In genomic region chr2:96259497-96259921, GRCh38 we compare ENCODE assay signal across 11 cellular contexts. TPM values are rescaled to one million over a fixed set of nuclear protein-coding genes. Genes with fewer than 3 reads are reported as not detected.
DNase-seq lines count a peak whose midpoint lies in the region; ATAC-seq, FAIRE-seq and TF ChIP-seq lines count a peak whose summit lies in the region.
"Had no signal": no experiment of that assay in that cellular context is flagged by ENCODE, and none has a peak within 500 bp of the region (broad histone marks: within the 10 kb centered on the region; RNA-seq: fewer than 3 reads in every experiment).

No MANE protein-coding gene starts in this region.

- peaks cover 15 to 29% of the 10 kb centered on the region in 2 experiments; a peak in 4 of 5 replicates for H3K4me1 ChIP-seq in K562 (replicated peaks in 1 of 2; ENCODE audit: control insufficient read depth in 2 of 2, insufficient read depth in 2 of 2, low read length in 2 of 2)
- no peaks in the 10 kb centered on the region for H3K4me1 ChIP-seq in urinary bladder (ENCODE audit: insufficient read depth)

- H3K9me1 ChIP-seq in K562 (ENCODE audit: control insufficient read depth, insufficient read depth, low read length): peaks cover 4% of the 10 kb centered on the region

- H3K9me3 ChIP-seq in K562 (replicated peaks; ENCODE audit: control insufficient read depth, insufficient read depth, low read depth, low read length): no peaks in the 10 kb centered on the region

- H3K9ac ChIP-seq in K562 (ENCODE audit: insufficient read depth in 1 of 2, low read depth in 2 of 2, low read length in 2 of 2): 0 out of 4 replicates have a peak overlapping the region, but pooled peaks of 1 of the 2 experiments have one; percentile 13
- H3K9ac ChIP-seq: KMS-11 had no signal

- H3K4me3 ChIP-seq in K562 (no peak overlapping the region), urinary bladder (ENCODE audit: low read depth, low read length) (no peak overlapping the region)

- in situ Hi-C loops in K562 (cut with MboI): no loop called here

- H3K4me2 ChIP-seq in K562 (ENCODE audit: insufficient read depth, low read length): no peak overlapping the region
- H3K4me2 ChIP-seq: KMS-11 had no signal

- H3K27me3 Mint-ChIP-seq in activated naive CD4-positive, alpha-beta T cell treated with anti-CD3 and anti-CD28 coated beads for 36 hours (ENCODE audit: low read depth): no peaks in the 10 kb centered on the region
- H3K27me3 Mint-ChIP-seq: effector memory CD8-positive, alpha-beta T cell had no signal

- no peak for TF ChIP-seq CTCF in K562 (IDR thresholded peaks at IDR 0.05 in 2 of 3, conservative IDR thresholded peaks at IDR 0.05 in 1 of 3; ENCODE audit: insufficient read depth in 2 of 3, low read depth in 1 of 3, low read length in 3 of 3)

- H3K4me3 Mint-ChIP-seq in activated naive CD4-positive, alpha-beta T cell treated with anti-CD3 and anti-CD28 coated beads for 36 hours: no peak overlapping the region
- H3K4me3 Mint-ChIP-seq: effector memory CD8-positive, alpha-beta T cell had no signal

- no peak for TF ChIP-seq EP300 in K562 (IDR thresholded peaks at IDR 0.05; ENCODE audit: low read length)

- BruUV-seq in K562 (replicated peaks; lab: Mats Ljungman, UMichigan): no TSS peak

- peaks cover 24% of the 10 kb centered on the region for H3K36me3 Mint-ChIP-seq in activated naive CD4-positive, alpha-beta T cell treated with anti-CD3 and anti-CD28 coated beads for 36 hours (ENCODE audit: low read depth)

- H3K9me3 Mint-ChIP-seq in activated naive CD4-positive, alpha-beta T cell treated with anti-CD3 and anti-CD28 coated beads for 36 hours: no peaks in the 10 kb centered on the region
- H3K9me3 Mint-ChIP-seq: effector memory CD8-positive, alpha-beta T cell had no signal

- H2AFZ ChIP-seq in K562 (ENCODE audit: low read depth, low read length): no peak overlapping the region

- no peak for DNase-seq in activated naive CD4-positive, alpha-beta T cell treated with anti-CD3 and anti-CD28 coated beads for 36 hours
- DNase-seq in activated naive CD4-positive, alpha-beta T cell treated with Interleukin-2 at 50 U/mL for 16 hours: no peak
- DNase-seq in K562 (ENCODE audit: extremely low read depth in 1 of 4, low spot score in 3 of 4) (no peak), myocyte (ENCODE audit: low read depth) (peak; percentile 87), activated gamma-delta T cell treated with Interleukin-2 at 50 U/mL for 16 hours (no peak)
- no peak for DNase-seq in effector CD8-positive, alpha-beta T cell (lab: John Stamatoyannopoulos, UW)
- DNase-seq: effector memory CD8-positive, alpha-beta T cell; T1000 had no signal

- ATAC-seq in K562 (no peak), HG03159 (IDR thresholded peaks at IDR 0.05; ENCODE audit: unreplicated experiment) (no peak)
- ATAC-seq: effector memory CD8-positive, alpha-beta T cell had no signal

- POLR2A ChIA-PET in K562 (lab: Yijun Ruan, JAX): interaction anchor here (0.7 to 1.9 kb wide), 7 partner anchors 13 to 761 kb away, joined by 3 to 12 read pairs (median 3); no protein-coding TSS in a partner anchor

- no peaks in the 10 kb centered on the region for H3K27me3 ChIP-seq in K562 (ENCODE audit: control insufficient read depth in 2 of 2, insufficient read depth in 2 of 2, low read length in 2 of 2)

- WGBS in K562 (ENCODE audit: insufficient coverage, low coverage, missing lambda C conversion rate): 91% methylated on average over 5 of the region's 5 CpGs
- WGBS in urinary bladder: 75% methylated on average over 5 of the region's 5 CpGs

- no peak for TF ChIP-seq RAD21 in K562 (CRISPR knock-in tag; conservative IDR thresholded peaks at IDR 0.05 in 1 of 2, IDR thresholded peaks at IDR 0.05 in 1 of 2)

- peaks cover 59% of the 10 kb centered on the region for H3K36me3 ChIP-seq in K562 (ENCODE audit: control insufficient read depth, insufficient read depth, low read length)
- H3K36me3 ChIP-seq in urinary bladder (ENCODE audit: insufficient read depth): peaks cover 3% of the 10 kb centered on the region

- peak overlapping the region; percentile 62; the same call in 2 of the 3 replicates for H3K27ac ChIP-seq in K562 (ENCODE audit: extremely low read depth, low read depth, low read length)
- H3K27ac ChIP-seq in urinary bladder (ENCODE audit: low read depth): peak overlapping the region; percentile 68
- H3K27ac ChIP-seq: KMS-11 had no signal

- H3K79me2 ChIP-seq in K562 (ENCODE audit: control insufficient read depth, insufficient read depth, low read length): peaks cover 28% of the 10 kb centered on the region

- intact Hi-C loops in activated naive CD4-positive, alpha-beta T cell treated with anti-CD3 and anti-CD28 coated beads for 36 hours (cut with micrococcal nuclease): no loop called here
- intact Hi-C loops in K562 (cut with micrococcal nuclease): no loop called here

- TF ChIP-seq POLR2A in K562 (conservative IDR thresholded peaks at IDR 0.05): no peak

- CTCF ChIA-PET in activated naive CD4-positive, alpha-beta T cell treated with anti-CD3 and anti-CD28 coated beads for 36 hours (lab: Charles Lee): interaction anchor here (0.7 to 2.8 kb wide), 5 partner anchors 13 to 267 kb away, joined by 3 to 6 read pairs (median 5); no protein-coding TSS in a partner anchor
- CTCF ChIA-PET in K562 (lab: Yijun Ruan, JAX; ENCODE audit: low intra/inter-chr PET ratio): interaction anchor here (0.6 kb wide), 1 partner anchor 102 kb away, joined by 3 read pairs; no protein-coding TSS in a partner anchor

- H3K4me1 Mint-ChIP-seq in activated naive CD4-positive, alpha-beta T cell treated with anti-CD3 and anti-CD28 coated beads for 36 hours (ENCODE audit: low read depth): peaks cover 86% of the 10 kb centered on the region

- 0 out of 2 replicates have a peak, but pooled peaks cover 6% of the 10 kb centered on the region for H4K20me1 ChIP-seq in K562 (replicated peaks; ENCODE audit: control insufficient read depth, insufficient read depth, low read length)

- no peak for FAIRE-seq in K562 (lab: Jason Lieb, UNC)

- peak overlapping the region; percentile 21 for H3K27ac Mint-ChIP-seq in activated naive CD4-positive, alpha-beta T cell treated with anti-CD3 and anti-CD28 coated beads for 36 hours

RNA-seq across cellular contexts. Expression of gene TMEM127, which starts 6.3 kb away (rescaled TPM):
- total RNA-seq in activated naive CD4-positive, alpha-beta T cell treated with anti-CD3 and anti-CD28 coated beads for 36 hours: 10 to 100 TPM; 12.9 to 16.1 TPM
- total RNA-seq in K562 (2011; cell fraction: chromatin; rRNA removed; ENCODE audit: low replicate concordance): 14.6 and 42.7 TPM in 2 replicates
- total RNA-seq in K562 (2011; cell fraction: nucleolus; rRNA removed): 18.6 and 25.2 TPM in 2 replicates
- total RNA-seq in K562 (2011; cell fraction: nucleoplasm; rRNA removed): 23.5 and 33.2 TPM in 2 replicates
- total RNA-seq in K562 (2014; rRNA removed): 7.2 and 9.8 TPM in 2 replicates
- total RNA-seq in K562 (2014; rRNA removed; fragmentation: Illumina TruSeq; extraction: Trizol): 6.7 and 6.8 TPM in 2 replicates
- 10.3 and 10.7 TPM in 2 replicates for total RNA-seq in K562 (2015; rRNA removed; fragmentation: Illumina TruSeq; extraction: Trizol)
- total RNA-seq in K562 (2021): 18.6 and 20.0 TPM in 2 replicates
- polyA plus RNA-seq in K562 (2011; rRNA removed): 10.9 and 16.6 TPM in 2 replicates
- polyA plus RNA-seq in K562 (2011; cell fraction: cytosol; rRNA removed): 10.1 and 20.0 TPM in 2 replicates
- polyA plus RNA-seq in K562 (2011; cell fraction: nucleus; rRNA removed): 8.0 and 10.8 TPM in 2 replicates
- 14.1 and 20.7 TPM in 2 replicates for polyA plus RNA-seq in K562 (2012)
- polyA plus RNA-seq in K562 (2014; fragmentation: Illumina TruSeq; extraction: Trizol): 16.6 and 17.4 TPM in 2 replicates
- polyA plus RNA-seq in K562 (2014; fragmentation: Nextera tagmentation; extraction: Ambion mirVana): 1 to 10 TPM; 1.7 to 2.0 TPM
- polyA plus RNA-seq in K562 (2014; rRNA removed): 9.9 and 10.8 TPM in 2 replicates
- polyA minus RNA-seq in K562 (2011; rRNA and poly(A)+ RNA removed): 12.4 and 14.8 TPM in 2 replicates
- 8.3 and 14.1 TPM in 2 replicates for polyA minus RNA-seq in K562 (2011; cell fraction: cytosol; rRNA and poly(A)+ RNA removed)
- 4.8 and 7.8 TPM in 2 replicates for polyA minus RNA-seq in K562 (2011; cell fraction: nucleus; rRNA and poly(A)+ RNA removed)
- total RNA-seq in myocyte: 38.9 and 45.2 TPM in 2 replicates
- polyA plus RNA-seq in myocyte (2012): 58.4 TPM
- 13.4 TPM for total RNA-seq in urinary bladder
- 47.6 TPM for polyA plus RNA-seq in urinary bladder

RNA-seq across cellular contexts. Expression of gene CIAO1, which starts 6.5 kb away (rescaled TPM):
- total RNA-seq in activated naive CD4-positive, alpha-beta T cell treated with anti-CD3 and anti-CD28 coated beads for 36 hours: 10 to 100 TPM; 59.9 to 62.2 TPM
- total RNA-seq in K562 (2011; cell fraction: chromatin; rRNA removed; ENCODE audit: low replicate concordance): 65.3 and 99.0 TPM in 2 replicates
- 78.5 and 85.1 TPM in 2 replicates for total RNA-seq in K562 (2011; cell fraction: nucleolus; rRNA removed)
- total RNA-seq in K562 (2011; cell fraction: nucleoplasm; rRNA removed): 62.5 and 66.0 TPM in 2 replicates
- 121 and 182 TPM in 2 replicates for total RNA-seq in K562 (2014; rRNA removed)
- 64.7 and 78.7 TPM in 2 replicates for total RNA-seq in K562 (2014; rRNA removed; fragmentation: Illumina TruSeq; extraction: Trizol)
- total RNA-seq in K562 (2015; rRNA removed; fragmentation: Illumina TruSeq; extraction: Trizol): 85.4 and 89.7 TPM in 2 replicates
- total RNA-seq in K562 (2021): 92.8 and 94.3 TPM in 2 replicates
- 102 and 122 TPM in 2 replicates for polyA plus RNA-seq in K562 (2011; rRNA removed)
- 151 and 245 TPM in 2 replicates for polyA plus RNA-seq in K562 (2011; cell fraction: cytosol; rRNA removed)
- 122 and 181 TPM in 2 replicates for polyA plus RNA-seq in K562 (2011; cell fraction: nucleus; rRNA removed)
- polyA plus RNA-seq in K562 (2012): 74.5 and 74.6 TPM in 2 replicates
- 94.2 and 104 TPM in 2 replicates for polyA plus RNA-seq in K562 (2014; fragmentation: Illumina TruSeq; extraction: Trizol)
- 10 to 100 TPM; 11.4 to 19.2 TPM for polyA plus RNA-seq in K562 (2014; fragmentation: Nextera tagmentation; extraction: Ambion mirVana)
- polyA plus RNA-seq in K562 (2014; rRNA removed): 145 and 156 TPM in 2 replicates
- 72.8 and 90.4 TPM in 2 replicates for polyA minus RNA-seq in K562 (2011; rRNA and poly(A)+ RNA removed)
- 30.5 and 44.8 TPM in 2 replicates for polyA minus RNA-seq in K562 (2011; cell fraction: cytosol; rRNA and poly(A)+ RNA removed)
- 45.0 and 45.4 TPM in 2 replicates for polyA minus RNA-seq in K562 (2011; cell fraction: nucleus; rRNA and poly(A)+ RNA removed)
- 101 and 125 TPM in 2 replicates for total RNA-seq in myocyte
- polyA plus RNA-seq in myocyte (2012): 66.6 TPM
- 52.4 TPM for total RNA-seq in urinary bladder
- 60.3 TPM for polyA plus RNA-seq in urinary bladder

RNA-seq across cellular contexts. Expression of gene SNRNP200, which starts 45.8 kb away (rescaled TPM):
- total RNA-seq in activated naive CD4-positive, alpha-beta T cell treated with anti-CD3 and anti-CD28 coated beads for 36 hours: 100 to 1,000 TPM; 179 to 181 TPM
- total RNA-seq in K562 (2011; cell fraction: chromatin; rRNA removed; ENCODE audit: low replicate concordance): 357 and 597 TPM in 2 replicates
- 292 and 296 TPM in 2 replicates for total RNA-seq in K562 (2011; cell fraction: nucleolus; rRNA removed)
- 272 and 298 TPM in 2 replicates for total RNA-seq in K562 (2011; cell fraction: nucleoplasm; rRNA removed)
- total RNA-seq in K562 (2014; rRNA removed): 76.1 and 87.5 TPM in 2 replicates
- 66.5 and 77.9 TPM in 2 replicates for total RNA-seq in K562 (2014; rRNA removed; fragmentation: Illumina TruSeq; extraction: Trizol)
- total RNA-seq in K562 (2015; rRNA removed; fragmentation: Illumina TruSeq; extraction: Trizol): 94.4 and 95.0 TPM in 2 replicates
- total RNA-seq in K562 (2021): 188 and 210 TPM in 2 replicates
- 191 and 199 TPM in 2 replicates for polyA plus RNA-seq in K562 (2011; rRNA removed)
- polyA plus RNA-seq in K562 (2011; cell fraction: cytosol; rRNA removed): 297 and 335 TPM in 2 replicates
- 314 and 395 TPM in 2 replicates for polyA plus RNA-seq in K562 (2011; cell fraction: nucleus; rRNA removed)
- polyA plus RNA-seq in K562 (2012): 148 and 177 TPM in 2 replicates
- polyA plus RNA-seq in K562 (2014; fragmentation: Illumina TruSeq; extraction: Trizol): 224 and 231 TPM in 2 replicates
- 100 to 1,000 TPM in 1 of 2 experiments, 10 to 100 TPM in 1; 87.9 to 155 TPM for polyA plus RNA-seq in K562 (2014; fragmentation: Nextera tagmentation; extraction: Ambion mirVana)
- 171 and 181 TPM in 2 replicates for polyA plus RNA-seq in K562 (2014; rRNA removed)
- polyA minus RNA-seq in K562 (2011; rRNA and poly(A)+ RNA removed): 329 and 491 TPM in 2 replicates
- 205 and 221 TPM in 2 replicates for polyA minus RNA-seq in K562 (2011; cell fraction: cytosol; rRNA and poly(A)+ RNA removed)
- 92.2 and 124 TPM in 2 replicates for polyA minus RNA-seq in K562 (2011; cell fraction: nucleus; rRNA and poly(A)+ RNA removed)
- total RNA-seq in myocyte: 37.6 and 38.0 TPM in 2 replicates
- 88.1 TPM for polyA plus RNA-seq in myocyte (2012)
- 58.3 TPM for total RNA-seq in urinary bladder
- polyA plus RNA-seq in urinary bladder: 107 TPM

RNA-seq across cellular contexts. Expression of gene STARD7, which starts 50.9 kb away (rescaled TPM):
- 10 to 100 TPM; 84.7 to 87.6 TPM for total RNA-seq in activated naive CD4-positive, alpha-beta T cell treated with anti-CD3 and anti-CD28 coated beads for 36 hours
- 162 and 181 TPM in 2 replicates for total RNA-seq in K562 (2011; cell fraction: chromatin; rRNA removed; ENCODE audit: low replicate concordance)
- total RNA-seq in K562 (2011; cell fraction: nucleolus; rRNA removed): 102 and 117 TPM in 2 replicates
- 122 and 139 TPM in 2 replicates for total RNA-seq in K562 (2011; cell fraction: nucleoplasm; rRNA removed)
- total RNA-seq in K562 (2014; rRNA removed) (147 and 306 TPM in 2 replicates), K562 (2014; rRNA removed; fragmentation: Illumina TruSeq; extraction: Trizol) (173 and 193 TPM in 2 replicates), K562 (2015; rRNA removed; fragmentation: Illumina TruSeq; extraction: Trizol) (170 and 173 TPM in 2 replicates), K562 (2021) (192 and 196 TPM in 2 replicates), myocyte (178 and 248 TPM in 2 replicates), urinary bladder (80.7 TPM)
- polyA plus RNA-seq in K562 (2011; rRNA removed) (95.3 and 108 TPM in 2 replicates), K562 (2014; fragmentation: Illumina TruSeq; extraction: Trizol) (136 and 145 TPM in 2 replicates), K562 (2014; fragmentation: Nextera tagmentation; extraction: Ambion mirVana) (100 to 1,000 TPM in 1 of 2 experiments, 10 to 100 TPM in 1; 90.9 to 140 TPM), K562 (2014; rRNA removed) (103 and 122 TPM in 2 replicates), urinary bladder (49.4 TPM)
- 41.7 and 76.2 TPM in 2 replicates for polyA plus RNA-seq in K562 (2011; cell fraction: cytosol; rRNA removed)
- 118 and 127 TPM in 2 replicates for polyA plus RNA-seq in K562 (2011; cell fraction: nucleus; rRNA removed)
- polyA plus RNA-seq in K562 (2012): 80.3 and 106 TPM in 2 replicates
- polyA minus RNA-seq in K562 (2011; rRNA and poly(A)+ RNA removed): 143 and 146 TPM in 2 replicates
- polyA minus RNA-seq in K562 (2011; cell fraction: cytosol; rRNA and poly(A)+ RNA removed): 72.4 and 78.6 TPM in 2 replicates
- polyA minus RNA-seq in K562 (2011; cell fraction: nucleus; rRNA and poly(A)+ RNA removed): 76.7 and 83.3 TPM in 2 replicates
- polyA plus RNA-seq in myocyte (2012): 73.1 TPM
